In the genomic region with DNA sequence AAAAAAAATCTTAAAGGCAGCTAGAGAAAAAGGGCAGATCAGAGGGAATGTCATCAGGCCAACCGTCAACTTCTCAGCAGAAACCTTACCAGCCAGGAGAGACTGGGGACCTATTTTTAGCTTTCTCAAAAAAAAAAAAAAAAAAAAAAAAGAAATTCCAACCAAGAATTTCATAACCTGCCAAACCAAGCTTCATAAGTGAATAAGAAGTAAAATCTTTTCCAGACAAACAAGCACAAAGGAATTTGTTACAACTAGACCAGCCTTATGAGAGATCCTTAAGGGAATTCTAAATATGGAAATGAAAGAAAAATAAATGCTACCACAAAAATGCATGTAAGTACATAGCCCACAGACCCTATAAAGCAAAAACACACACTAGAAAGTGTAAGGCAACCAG, we compare ENCODE assay signal across 22 cellular contexts.
DNase-seq lines count a peak whose midpoint lies in the region; ATAC-seq, FAIRE-seq and TF ChIP-seq lines count a peak whose summit lies in the region.
"Had no signal": no experiment of that assay in that cellular context is flagged by ENCODE, and none has a peak within 500 bp of the region (broad histone marks: within the 10 kb centered on the region; RNA-seq: fewer than 3 reads in every experiment).

No MANE protein-coding gene starts in this region.

- H4K20me1 ChIP-seq in mammary epithelial cell (ENCODE audit: insufficient read depth, low read length): no peaks in the 10 kb centered on the region

- H3K27ac ChIP-seq in mammary epithelial cell (ENCODE audit: insufficient read depth, low read depth, low read length): no peak overlapping the region
- H3K27ac ChIP-seq: adrenal gland, KMS-11 had no signal

- no peaks in the 10 kb centered on the region for H3K79me2 ChIP-seq in mammary epithelial cell (ENCODE audit: insufficient read depth, low read length)

- intact Hi-C loops in mammary epithelial cell (cut with micrococcal nuclease): no loop called here

- FAIRE-seq in D721Med (lab: Jason Lieb, UNC): peak; percentile 89
- FAIRE-seq: GM12891 had no signal

- no peak overlapping the region for H2AFZ ChIP-seq in mammary epithelial cell (ENCODE audit: low read depth, low read length)

- no peak for ATAC-seq in HG03097 (IDR thresholded peaks at IDR 0.05; ENCODE audit: low FRiP score, unreplicated experiment)
- ATAC-seq: activated CD4-positive, alpha-beta T cell treated with anti-CD3 and anti-CD28 coated beads for 36 hours; effector memory CD8-positive, alpha-beta T cell; natural killer cell had no signal

- in situ Hi-C loops in mammary epithelial cell (cut with MboI; ENCODE audit: low sequenced_read_pairs in 2 of 2): no loop called here

- H3K9me3 ChIP-seq in mammary epithelial cell (replicated peaks; ENCODE audit: insufficient read depth, low read length): no peaks in the 10 kb centered on the region

- DNase-seq in D721Med (ENCODE audit: insufficient read length, low spot score): no peak
- peak; percentile 11 for DNase-seq in HT1080 (ENCODE audit: low read depth)
- DNase-seq in mammary epithelial cell: peak; percentile 35
- DNase-seq in lung microvascular endothelial cell (ENCODE audit: low read depth in 2 of 2): peak; percentile 4 to 5
- DNase-seq in activated T-cell treated with anti-CD3 and anti-CD28 coated beads, Interleukin-2, amount 50 U/mL, for 48 hours: no peak
- DNase-seq in hypothalamus (lab: John Stamatoyannopoulos, UW): no peak
- no peak for DNase-seq in activated naive CD4-positive, alpha-beta T cell treated with Interleukin-2 at 50 U/mL for 16 hours
- DNase-seq: activated CD4-positive, alpha-beta T cell treated with anti-CD3 and anti-CD28 coated beads for 36 hours; activated effector memory CD4-positive, alpha-beta T cell treated with Interleukin-2 at 50 U/mL for 16 hours; adrenal gland; effector memory CD8-positive, alpha-beta T cell; GF-D8; hippocampal formation; natural killer cell; NCI-H1092; NCI-H2081 treated with DMSO at 0.1 percent for 48 hours; NCI-H524 treated with DMSO at 0.1 percent for 48 hours; stimulated activated CD4-positive, alpha-beta T cell treated with anti-CD3 and anti-CD28 coated beads, Interleukin-2, amount 100 ng/mL, for 24 hours; SW 1271 had no signal

- no TSS peak for BruUV-seq in mammary epithelial cell (replicated peaks; lab: Mats Ljungman, UMichigan)

- H3K9ac ChIP-seq in mammary epithelial cell (ENCODE audit: insufficient read depth, low read length): no peak overlapping the region
- H3K9ac ChIP-seq: KMS-11 had no signal

- no peaks in the 10 kb centered on the region for H3K27me3 ChIP-seq in mammary epithelial cell (ENCODE audit: insufficient read depth, low read length)
- H3K27me3 ChIP-seq: adrenal gland had no signal

- dilution Hi-C loops in mammary epithelial cell (cut with HindIII; ENCODE audit: low sequenced_read_pairs): no loop called here

- CTCF ChIA-PET in mammary epithelial cell (lab: Charles Lee; ENCODE audit: low non-redundant PET): no interaction called here

- WGBS in mammary epithelial cell (ENCODE audit: low coverage, missing lambda C conversion rate): 100% methylated on average over 1 of the region's 1 CpG

- H3K4me3 ChIP-seq in mammary epithelial cell (replicated peaks in 1 of 3; ENCODE audit: insufficient read depth in 1 of 3, low read depth in 2 of 3, low read length in 3 of 3): no peak overlapping the region
- H3K4me3 ChIP-seq: adrenal gland had no signal

- TF ChIP-seq CTCF in D721Med (IDR thresholded peaks at IDR 0.05; ENCODE audit: insufficient read depth, missing control alignments) (no peak), mammary epithelial cell (conservative IDR thresholded peaks at IDR 0.05 in 1 of 2, IDR thresholded peaks at IDR 0.05 in 1 of 2; ENCODE audit: extremely low read depth in 1 of 2, insufficient read depth in 1 of 2, low read depth in 1 of 2, low read length in 2 of 2) (no peak)

- H3K36me3 ChIP-seq in mammary epithelial cell (ENCODE audit: insufficient read depth, low read length): no peaks in the 10 kb centered on the region
- H3K36me3 ChIP-seq: adrenal gland had no signal

- H3K4me1 ChIP-seq in mammary epithelial cell (ENCODE audit: insufficient read depth, low read length): no peaks in the 10 kb centered on the region
- H3K4me1 ChIP-seq: adrenal gland had no signal

- H3K4me2 ChIP-seq in mammary epithelial cell (ENCODE audit: insufficient read depth, low read depth, low read length): no peak overlapping the region
- H3K4me2 ChIP-seq: KMS-11 had no signal

Comparison
In these comparisons a context has a peak if more than half of its experiments do, and no peak if none do; other contexts are left out.
1. DNase-seq: peak in HT1080 (single experiment), mammary epithelial cell (single experiment) and lung microvascular endothelial cell (2 of 2); none in D721Med (single experiment), activated T-cell treated with anti-CD3 and anti-CD28 coated beads, Interleukin-2, amount 50 U/mL, for 48 hours (0 of 2), hypothalamus (0 of 51) and activated naive CD4-positive, alpha-beta T cell treated with Interleukin-2 at 50 U/mL for 16 hours (single experiment).